12 cellular contexts compared by ENCODE assay signal in the genomic region with DNA sequence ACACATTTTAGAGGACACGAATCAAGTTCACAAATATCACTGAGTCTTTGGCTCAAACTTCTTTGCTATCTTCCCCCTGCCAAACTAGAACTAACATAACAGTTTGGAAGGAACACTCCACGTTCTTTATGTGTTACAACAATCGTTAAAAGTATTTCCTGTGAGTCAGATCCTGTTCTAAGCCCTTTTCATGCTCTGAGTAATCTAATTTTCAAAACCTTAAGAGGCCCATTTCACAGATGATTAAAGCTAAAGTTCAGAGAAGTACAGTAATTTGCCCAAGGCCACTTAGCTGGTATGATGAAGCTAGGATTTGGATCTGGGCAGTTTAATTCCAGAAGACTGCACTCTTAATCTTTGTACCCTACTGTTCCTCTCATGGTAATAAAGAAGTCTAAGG.
DNase-seq lines count a peak whose midpoint lies in the region; ATAC-seq, FAIRE-seq and TF ChIP-seq lines count a peak whose summit lies in the region.
"Had no signal": no experiment of that assay in that cellular context is flagged by ENCODE, and none has a peak within 500 bp of the region (broad histone marks: within the 10 kb centered on the region; RNA-seq: fewer than 3 reads in every experiment).

No MANE protein-coding gene starts in this region.

- ATAC-seq in HG02642 (IDR thresholded peaks at IDR 0.05; ENCODE audit: poor library complexity, unreplicated experiment) (no peak), GM19328 (IDR thresholded peaks at IDR 0.05; ENCODE audit: unreplicated experiment) (no peak), HG02623 (IDR thresholded peaks at IDR 0.05; ENCODE audit: unreplicated experiment) (no peak)

- 0 to 1% methylated on average over 3 of the region's 3 CpGs for WGBS in GM23248 (ENCODE audit: low coverage in 1 of 2, low lambda C conversion rate in 2 of 2, missing lambda C conversion rate in 2 of 2), 2 experiments

- TF ChIP-seq CTCF in RWPE1 (conservative IDR thresholded peaks at IDR 0.05; ENCODE audit: low read depth) (no peak), endothelial cell of umbilical vein (IDR thresholded peaks at IDR 0.05; ENCODE audit: extremely low read depth in 1 of 2, insufficient read depth in 1 of 2, low read depth in 1 of 2, low read length in 2 of 2) (no peak)

- H3K9ac ChIP-seq in GM23248 (peak overlapping the region; percentile 82), endothelial cell of umbilical vein (replicated peaks; ENCODE audit: extremely low read depth, insufficient read depth, low read length) (no peak overlapping the region)

- FAIRE-seq in endothelial cell of umbilical vein (lab: Jason Lieb, UNC), result peak; percentile 93

- H3K4me3 ChIP-seq in GM23248 (peak overlapping the region; percentile 55), endothelial cell of umbilical vein (replicated peaks in 1 of 3; ENCODE audit: insufficient read depth in 1 of 3, low read depth in 1 of 3, low read length in 3 of 3) (no peak overlapping the region)
- H3K4me3 ChIP-seq: skin epidermis had no signal

- no peak for TF ChIP-seq POLR2A in endothelial cell of umbilical vein (IDR thresholded peaks at IDR 0.05; ENCODE audit: low read depth, low read length)

- POLR2A ChIA-PET in RWPE1 (lab: Yijun Ruan, JAX; ENCODE audit: low non-redundant PET) (no interaction called here), endothelial cell of umbilical vein (lab: Charles Lee) (no interaction called here)

- H3K9me2 ChIP-seq in GM23248 (ENCODE audit: insufficient read depth), result no peaks in the 10 kb centered on the region

- H2AFZ ChIP-seq in GM23248, result peak overlapping the region; percentile 93
- no peak overlapping the region for H2AFZ ChIP-seq in endothelial cell of umbilical vein (ENCODE audit: low read depth, low read length)

- peak overlapping the region; percentile 85 for H3K4me2 ChIP-seq in GM23248 (ENCODE audit: unreplicated experiment)
- peak overlapping the region; percentile 75 for H3K4me2 ChIP-seq in endothelial cell of umbilical vein (ENCODE audit: insufficient read depth, low read length)

- no peaks in the 10 kb centered on the region for H3K9me1 ChIP-seq in endothelial cell of umbilical vein (replicated peaks; ENCODE audit: control insufficient read depth, extremely low read depth, insufficient read depth, low read length)

- H3F3A ChIP-seq in GM23248 (ENCODE audit: insufficient read depth), result peaks cover 32% of the 10 kb centered on the region

- peak overlapping the region; percentile 94 for H3K27ac ChIP-seq in GM23248
- H3K27ac ChIP-seq in RWPE1, result no peak overlapping the region
- H3K27ac ChIP-seq in endothelial cell of umbilical vein (ENCODE audit: insufficient read depth, low read depth, low read length), result peak overlapping the region; percentile 66

- H3K4me1 ChIP-seq in GM23248 (ENCODE audit: insufficient read depth) (peaks cover 44% of the 10 kb centered on the region), endothelial cell of umbilical vein (ENCODE audit: control insufficient read depth, extremely low read depth, insufficient read depth, low read length) (peaks cover 18% of the 10 kb centered on the region)

- BruUV-seq in endothelial cell of umbilical vein (replicated peaks; lab: Mats Ljungman, UMichigan), result no TSS peak

- DNase-seq in GM23248 (peak; percentile 87), RWPE1 (ENCODE audit: low spot score) (peak; percentile 54), endothelial cell of umbilical vein (ENCODE audit: low read depth, low spot score) (peak; percentile 71), pulmonary artery endothelial cell (ENCODE audit: low read depth, low spot score) (peak; percentile 15)
- DNase-seq: activated CD4-positive, alpha-beta T cell treated with anti-CD3 and anti-CD28 coated beads, Interleukin-2, amount 50 U/mL, for 1 hour; activated naive CD4-positive, alpha-beta T cell treated with Interleukin-2 at 50 U/mL for 16 hours; NCI-H1048; NCI-H446 treated with DMSO at 0.1 percent for 48 hours had no signal

- dilution Hi-C loops in endothelial cell of umbilical vein (cut with MboI; ENCODE audit: extremely low pct_ligation_motif_present, low sequenced_read_pairs), result no loop called here

- H3K27me3 ChIP-seq in GM23248 (replicated peaks; ENCODE audit: insufficient read depth) (no peaks in the 10 kb centered on the region), endothelial cell of umbilical vein (ENCODE audit: control insufficient read depth in 2 of 2, insufficient read depth in 2 of 2, low read length in 2 of 2) (no peaks in the 10 kb centered on the region)

- H3K9me3 ChIP-seq in GM23248 (ENCODE audit: low read depth) (no peaks in the 10 kb centered on the region), endothelial cell of umbilical vein (replicated peaks; ENCODE audit: control insufficient read depth, insufficient read depth, low read length) (no peaks in the 10 kb centered on the region)

- intact Hi-C loops in endothelial cell of umbilical vein (cut with micrococcal nuclease), result loop anchor here (1.0 to 5.0 kb wide), 2 partner anchors 72 to 1461 kb away; no protein-coding TSS in a partner anchor

- CTCF ChIA-PET in RWPE1 (lab: Yijun Ruan, JAX) (interaction anchor here (0.5 kb wide), 1 partner anchor 14 kb away, joined by 3 read pairs; no protein-coding TSS in a partner anchor), endothelial cell of umbilical vein (lab: Charles Lee) (interaction anchor here (1.0 kb wide), 1 partner anchor 10 kb away, joined by 3 read pairs; no protein-coding TSS in a partner anchor)

- no peaks in the 10 kb centered on the region for H3K36me3 ChIP-seq in GM23248 (ENCODE audit: low read depth)
- H3K36me3 ChIP-seq in endothelial cell of umbilical vein (ENCODE audit: control insufficient read depth in 2 of 2, extremely low read depth in 1 of 2, insufficient read depth in 2 of 2, low read length in 2 of 2), result no peaks in the 10 kb centered on the region

- no peaks in the 10 kb centered on the region for H3K79me2 ChIP-seq in GM23248 (ENCODE audit: insufficient read depth)
- H3K79me2 ChIP-seq in endothelial cell of umbilical vein (ENCODE audit: control insufficient read depth, insufficient read depth, low read length), result no peaks in the 10 kb centered on the region

- H4K20me1 ChIP-seq in GM23248 (ENCODE audit: insufficient read depth) (no peaks in the 10 kb centered on the region), endothelial cell of umbilical vein (replicated peaks; ENCODE audit: control insufficient read depth, extremely low read depth, insufficient read depth, low read length) (no peaks in the 10 kb centered on the region)

- in situ Hi-C loops in GM23248 (cut with MboI), result no loop called here

TF ChIP-seq in endothelial cell of umbilical vein, 7 proteins besides CTCF, POLR2A, EP300 and RAD21:
- peak; percentile 82 for TF ChIP-seq JUN (IDR thresholded peaks at IDR 0.05; ENCODE audit: borderline replicate concordance, insufficient read depth, insufficient read length, low read depth)
- no peak for TF ChIP-seq GATA2 (IDR thresholded peaks at IDR 0.05; ENCODE audit: insufficient read depth, insufficient read length, low read depth, low read length)
- peak; percentile 58 for TF ChIP-seq POLR2AphosphoS5 (IDR thresholded peaks at IDR 0.05; ENCODE audit: insufficient read depth, low read depth, low read length)
- no peak for TF ChIP-seq MYC (IDR thresholded peaks at IDR 0.05; ENCODE audit: low read depth, low read length)
- no peak for TF ChIP-seq MAX (IDR thresholded peaks at IDR 0.05; ENCODE audit: insufficient read depth, insufficient read length)
- TF ChIP-seq FOS (IDR thresholded peaks at IDR 0.05; ENCODE audit: borderline replicate concordance, insufficient read depth, low read length), result peak; percentile 68
- TF ChIP-seq EZH2 (IDR thresholded peaks at IDR 0.05; ENCODE audit: borderline replicate concordance, low read depth, low read length, severe bottlenecking), result no peak

Comparison
In these comparisons a context has a peak if more than half of its experiments do, and no peak if none do; other contexts are left out.
1. DNase-seq: peak in every context shown above with its lines; median percentile 87 in GM23248; 71 in endothelial cell of umbilical vein; 54 in RWPE1; 15 in pulmonary artery endothelial cell.